ENCODE assay signal across 8 cellular contexts in genomic region chr3:42013652-42014442, GRCh38. TPM values are rescaled to one million over a fixed set of nuclear protein-coding genes. Genes with fewer than 3 reads are reported as not detected.
DNase-seq lines count a peak whose midpoint lies in the region; ATAC-seq, FAIRE-seq and TF ChIP-seq lines count a peak whose summit lies in the region.

No MANE protein-coding gene starts in this region.

- H3K4me3 ChIP-seq in A549 (peak overlapping the region; percentile 98), endodermal cell (ENCODE audit: low read length) (peak overlapping the region; percentile 93), transverse colon (peak overlapping the region; percentile 71 to 99 (median 92))

- no peaks in the 10 kb centered on the region for H3K9me3 ChIP-seq in A549
- H3K9me3 ChIP-seq in endodermal cell (ENCODE audit: control insufficient read depth, low read length), result no peaks in the 10 kb centered on the region
- no peaks in the 10 kb centered on the region for H3K9me3 ChIP-seq in transverse colon

- H3K27me3 ChIP-seq in endodermal cell (ENCODE audit: control insufficient read depth, insufficient read depth, low read length, poor library complexity, severe bottlenecking) (no peaks in the 10 kb centered on the region), transverse colon (no peaks in the 10 kb centered on the region)

- H3K4me1 ChIP-seq in A549 (peaks cover 12% of the 10 kb centered on the region), endodermal cell (ENCODE audit: control insufficient read depth, insufficient read depth, low read length) (no peaks in the 10 kb centered on the region), transverse colon (peaks cover 5 to 41% (median 30%) of the 10 kb centered on the region in 4 donors)

- POLR2A ChIA-PET in A549 (lab: Yijun Ruan, JAX), result no interaction called here

- no peak for FAIRE-seq in A549 (lab: Jason Lieb, UNC)

- no peak; a peak in 1 of 5 replicates for TF ChIP-seq RAD21 in A549 (conservative IDR thresholded peaks at IDR 0.05 in 1 of 2, IDR thresholded peaks at IDR 0.05 in 1 of 2)

- WGBS in A549 (ENCODE audit: missing lambda C conversion rate), result 4% methylated on average over 24 of the region's 110 CpGs
- 0 to 1% methylated on average over 39 to 110 of the region's 110 CpGs for WGBS in endodermal cell (ENCODE audit: insufficient coverage in 1 of 2, insufficient read length in 1 of 2), 2 experiments
- WGBS in transverse colon (ENCODE audit: low coverage in 1 of 2), 2 donors, result 0 to 2% methylated on average over 4 to 13 of the region's 110 CpGs

- peaks cover 12% of the 10 kb centered on the region for H3K4me1 Mint-ChIP-seq in endodermal cell

- peak overlapping the region; percentile 73 for H3K9ac ChIP-seq in endodermal cell (ENCODE audit: extremely low read depth, low read length, poor library complexity, severe bottlenecking)

- H3K9me3 Mint-ChIP-seq in endodermal cell, result no peaks in the 10 kb centered on the region

- peak overlapping the region; percentile 96 to 98 for H3K27ac ChIP-seq in A549
- peak overlapping the region; percentile 61 for H3K27ac ChIP-seq in endodermal cell (ENCODE audit: low read depth, low read length)
- H3K27ac ChIP-seq in transverse colon, result peak overlapping the region; percentile 90 to 97 (median 94)

- H3K4me3 Mint-ChIP-seq in endodermal cell, result peak overlapping the region; percentile 78

- intact Hi-C loops in transverse colon (cut with DNase I; ENCODE audit: low total_unique reads), result loop anchor here (5.0 kb wide), 1 partner anchor 78 kb away; the partner anchor contains the start of gene TRAK1

- H3K36me3 ChIP-seq in endodermal cell (ENCODE audit: control insufficient read depth, insufficient read depth, low read length) (no peaks in the 10 kb centered on the region), transverse colon (no peaks in the 10 kb centered on the region)

- CTCF ChIA-PET in A549 (lab: Yijun Ruan, JAX), result interaction anchor here (0.7 to 1.9 kb wide), 6 partner anchors 9 to 87 kb away, joined by 3 to 13 read pairs (median 4); partner anchors contain the start of gene TRAK1

- H3K36me3 Mint-ChIP-seq in endodermal cell (ENCODE audit: low read depth), result no peaks in the 10 kb centered on the region

- peak; percentile 45 to 70 for ATAC-seq in A549
- peak; percentile 12 for ATAC-seq in GM18909 (IDR thresholded peaks at IDR 0.05; ENCODE audit: poor library complexity, unreplicated experiment)
- peak; percentile 15 for ATAC-seq in HG03460 (IDR thresholded peaks at IDR 0.05; ENCODE audit: unreplicated experiment)

- peak overlapping the region; percentile 77 for H3K4me2 ChIP-seq in A549

- H3K27me3 Mint-ChIP-seq in endodermal cell (ENCODE audit: insufficient read depth), result peaks cover 4% of the 10 kb centered on the region

- no peak; the same call in none of the 2 replicates for TF ChIP-seq POLR2A in A549 (IDR thresholded peaks at IDR 0.05; ENCODE audit: low read length)
- TF ChIP-seq POLR2A in transverse colon (IDR thresholded peaks at IDR 0.05), result no peak

- no peak for DNase-seq in A549 (ENCODE audit: low read depth in 1 of 2, low spot score in 1 of 2)
- DNase-seq in activated CD4-positive, alpha-beta T cell treated with anti-CD3 and anti-CD28 coated beads, Interleukin-2, amount 50 U/mL, for 4 hours, result peak; percentile 26 to 37
- DNase-seq in endodermal cell, result peak; percentile 74
- DNase-seq in myocyte (ENCODE audit: low read depth), result peak; percentile 50
- DNase-seq in transverse colon, result peak; percentile 55
- no peak for DNase-seq in GM19240 (ENCODE audit: insufficient read length, low spot score)

- H3K27ac Mint-ChIP-seq in endodermal cell, result peak overlapping the region; percentile 71

- TF ChIP-seq EP300 in A549 (IDR thresholded peaks at IDR 0.05) (no peak), transverse colon (IDR thresholded peaks at IDR 0.05; ENCODE audit: low read depth) (no peak)

- TF ChIP-seq CTCF in A549 (IDR thresholded peaks at IDR 0.05), result no peak; the same call in 1 of the 3 replicates
- TF ChIP-seq CTCF in endodermal cell (conservative IDR thresholded peaks at IDR 0.05), result no peak
- TF ChIP-seq CTCF in transverse colon (IDR thresholded peaks at IDR 0.05), result peak in 1 of 5 experiments; percentile 14

- in situ Hi-C loops in transverse colon (cut with MboI; ENCODE audit: low pct_ligation_motif_present in 1 of 4, low pct_unique_long_range_greater_than_20kb in 1 of 4, low sequenced_read_pairs in 3 of 4), result no loop called here

TF ChIP-seq in A549, 52 proteins besides CTCF, POLR2A, EP300 and RAD21:
- TF ChIP-seq JUN (IDR thresholded peaks at IDR 0.05) (peak in 1 of 2 experiments; percentile 57; a peak in 1 of 5 replicates), NFE2L2 (conservative IDR thresholded peaks at IDR 0.05; ENCODE audit: low read length) (no peak), MAX (IDR thresholded peaks at IDR 0.05) (peak; percentile 73)

RNA-seq across cellular contexts. Expression of gene ULK4, which starts 51.9 kb away (rescaled TPM):
- polyA plus RNA-seq in A549 (2011; rRNA removed) (5.3 and 7.7 TPM in 2 replicates), A549 (2017; fragmentation: RNase III; extraction: RNeasy Plus Mini Kit Qiagen cat#74134 plus additional on column Dnase treatment) (4.4 to 5.6 TPM (median 4.9 TPM) in 3 replicates)
- polyA plus RNA-seq in A549 (2012; cell fraction: cytosol; rRNA removed), result 1.3 and 2.4 TPM in 2 replicates
- 1.7 and 3.0 TPM in 2 replicates for polyA plus RNA-seq in A549 (2012; cell fraction: nucleus; rRNA removed)
- polyA minus RNA-seq in A549 (2011; rRNA and poly(A)+ RNA removed), result 9.4 and 10.1 TPM in 2 replicates
- total RNA-seq in endodermal cell (10 to 100 TPM; 11.1 to 17.9 TPM), myocyte (2.0 and 2.1 TPM in 2 replicates), transverse colon (10 to 100 TPM in 2 of 4 donors, 1 to 10 TPM in 2; 4.1 to 19.2 (median 11.7) TPM)
- 5.8 TPM for polyA plus RNA-seq in endodermal cell (2013, experiment 1 of 2)
- 4.6 TPM for polyA plus RNA-seq in endodermal cell (2013, experiment 2 of 2)
- polyA plus RNA-seq in myocyte (2012), result 4.9 TPM

Comparison
In these comparisons a context has a peak if more than half of its experiments do, and no peak if none do; other contexts are left out.
1. DNase-seq: peak in activated CD4-positive, alpha-beta T cell treated with anti-CD3 and anti-CD28 coated beads, Interleukin-2, amount 50 U/mL, for 4 hours (2 of 2), endodermal cell (single experiment), myocyte (single experiment) and transverse colon (single experiment); none in A549 (0 of 2) and GM19240 (single experiment).
2. Peak in every context shown above with its lines, with median percentiles within 50 percentile points of each other: ATAC-seq, H3K27ac ChIP-seq and H3K4me3 ChIP-seq.